ENCODE assay signal across 1 cellular context in genomic region chr3:52310861-52311566, GRCh38.
TF ChIP-seq lines count a peak whose summit lies in the region.

No MANE protein-coding gene starts in this region.

TF ChIP-seq in HEK293, 187 proteins besides CTCF, POLR2A, EP300 and RAD21 (continued from another document):
- TF ChIP-seq ZBTB26 (tag by site-specific recombination; optimal IDR thresholded peaks at IDR 0.05) (no peak), ZNF776 (tag by site-specific recombination; IDR thresholded peaks at IDR 0.05; ENCODE audit: borderline replicate concordance) (no peak), ZNF16 (tag by site-specific recombination; IDR thresholded peaks at IDR 0.05; ENCODE audit: low read depth) (no peak), SP2 (tag by site-specific recombination; IDR thresholded peaks at IDR 0.05) (peak; percentile 23), EGR2 (tag by site-specific recombination; IDR thresholded peaks at IDR 0.05; ENCODE audit: low read depth) (peak; percentile 85), ZNF768 (tag by site-specific recombination; IDR thresholded peaks at IDR 0.05) (no peak), PRDM2 (tag by site-specific recombination; IDR thresholded peaks at IDR 0.05; ENCODE audit: borderline replicate concordance) (no peak)
- TF ChIP-seq, protein P1, sequence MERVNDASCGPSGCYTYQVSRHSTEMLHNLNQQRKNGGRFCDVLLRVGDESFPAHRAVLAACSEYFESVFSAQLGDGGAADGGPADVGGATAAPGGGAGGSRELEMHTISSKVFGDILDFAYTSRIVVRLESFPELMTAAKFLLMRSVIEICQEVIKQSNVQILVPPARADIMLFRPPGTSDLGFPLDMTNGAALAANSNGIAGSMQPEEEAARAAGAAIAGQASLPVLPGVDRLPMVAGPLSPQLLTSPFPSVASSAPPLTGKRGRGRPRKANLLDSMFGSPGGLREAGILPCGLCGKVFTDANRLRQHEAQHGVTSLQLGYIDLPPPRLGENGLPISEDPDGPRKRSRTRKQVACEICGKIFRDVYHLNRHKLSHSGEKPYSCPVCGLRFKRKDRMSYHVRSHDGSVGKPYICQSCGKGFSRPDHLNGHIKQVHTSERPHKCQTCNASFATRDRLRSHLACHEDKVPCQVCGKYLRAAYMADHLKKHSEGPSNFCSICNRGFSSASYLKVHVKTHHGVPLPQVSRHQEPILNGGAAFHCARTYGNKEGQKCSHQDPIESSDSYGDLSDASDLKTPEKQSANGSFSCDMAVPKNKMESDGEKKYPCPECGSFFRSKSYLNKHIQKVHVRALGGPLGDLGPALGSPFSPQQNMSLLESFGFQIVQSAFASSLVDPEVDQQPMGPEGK (tag by site-specific recombination; IDR thresholded peaks at IDR 0.05): no peak
- TF ChIP-seq, protein P2, sequence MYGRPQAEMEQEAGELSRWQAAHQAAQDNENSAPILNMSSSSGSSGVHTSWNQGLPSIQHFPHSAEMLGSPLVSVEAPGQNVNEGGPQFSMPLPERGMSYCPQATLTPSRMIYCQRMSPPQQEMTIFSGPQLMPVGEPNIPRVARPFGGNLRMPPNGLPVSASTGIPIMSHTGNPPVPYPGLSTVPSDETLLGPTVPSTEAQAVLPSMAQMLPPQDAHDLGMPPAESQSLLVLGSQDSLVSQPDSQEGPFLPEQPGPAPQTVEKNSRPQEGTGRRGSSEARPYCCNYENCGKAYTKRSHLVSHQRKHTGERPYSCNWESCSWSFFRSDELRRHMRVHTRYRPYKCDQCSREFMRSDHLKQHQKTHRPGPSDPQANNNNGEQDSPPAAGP (tag by site-specific recombination; IDR thresholded peaks at IDR 0.05): no peak
